In genomic region chr18:73842795-73843394, GRCh38 we compare ENCODE assay signal across 8 cellular contexts.
DNase-seq lines count a peak whose midpoint lies in the region; ATAC-seq, FAIRE-seq and TF ChIP-seq lines count a peak whose summit lies in the region.

No MANE protein-coding gene starts in this region.

- ATAC-seq in GM21526 (IDR thresholded peaks at IDR 0.05; ENCODE audit: low FRiP score, unreplicated experiment): peak; percentile 90

- H3K27ac Mint-ChIP-seq in brain: peak overlapping the region in 2 of 5 experiments; percentile 1 to 18

- peaks cover 20% of the 10 kb centered on the region for H3K4me1 Mint-ChIP-seq in brain

- peak; percentile 82 for TF ChIP-seq RAD21 in Ishikawa (IDR thresholded peaks at IDR 0.05; ENCODE audit: low read depth)

- peak; percentile 95 for TF ChIP-seq CTCF in GM10248 (IDR thresholded peaks at IDR 0.05; ENCODE audit: control extremely low read depth, extremely low read depth, low read depth, missing control alignments)
- peak; percentile 88 to 97 for TF ChIP-seq CTCF in brain (conservative IDR thresholded peaks at IDR 0.05)

- POLR2A ChIA-PET in GM10248 (lab: Yijun Ruan, JAX): no interaction called here

- H3K9me3 Mint-ChIP-seq in brain: peaks cover 0 to 4% (median 0%) of the 10 kb centered on the region in 5 experiments

- no peak for TF ChIP-seq EP300 in Ishikawa (IDR thresholded peaks at IDR 0.05; ENCODE audit: borderline replicate concordance)

- peak; percentile 65 for FAIRE-seq in islet of Langerhans (lab: Jason Lieb, UNC)

- peaks cover 4% of the 10 kb centered on the region for H3K27me3 Mint-ChIP-seq in brain

- H3K4me3 Mint-ChIP-seq in brain: peak overlapping the region; percentile 34 to 67 (median 48)

- peak; percentile 46 for DNase-seq in GM10248 (ENCODE audit: extremely low spot score)
- DNase-seq in SW480 (ENCODE audit: low spot score): peak; percentile 12
- peak; percentile 37 for DNase-seq in stimulated activated CD4-positive, alpha-beta T cell treated with anti-CD3 and anti-CD28 coated beads, Interleukin-4, amount 100 ng/mL, for 24 hours
- no peak for DNase-seq in NCI-H2171 treated with DMSO at 0.1 percent for 48 hours (lab: John Stamatoyannopoulos, UW)

- H3K36me3 Mint-ChIP-seq in brain: no peaks in the 10 kb centered on the region

- CTCF ChIA-PET in GM10248 (lab: Yijun Ruan, JAX): interaction anchor here (0.8 to 5.0 kb wide), 17 partner anchors 8 to 1190 kb away, joined by 3 to 35 read pairs (median 4); no protein-coding TSS in a partner anchor

TF ChIP-seq in Ishikawa, 13 proteins besides CTCF, POLR2A, EP300 and RAD21:
- TF ChIP-seq CEBPB (IDR thresholded peaks at IDR 0.05) (no peak), TCF12 (IDR thresholded peaks at IDR 0.05; ENCODE audit: low read depth) (no peak), EGR1 (IDR thresholded peaks at IDR 0.05) (no peak), CREB1 (IDR thresholded peaks at IDR 0.05; ENCODE audit: low read depth) (no peak), USF1 (IDR thresholded peaks at IDR 0.05) (no peak), TAF1 (IDR thresholded peaks at IDR 0.05; ENCODE audit: low read depth) (no peak), NFIC (IDR thresholded peaks at IDR 0.05) (no peak), YY1 (IDR thresholded peaks at IDR 0.05; ENCODE audit: low read depth) (peak; percentile 40; the same call in 1 of the 2 replicates), FOXM1 (IDR thresholded peaks at IDR 0.05; ENCODE audit: borderline replicate concordance, low read depth) (no peak), ZBTB7A (IDR thresholded peaks at IDR 0.05; ENCODE audit: low read depth) (no peak), TEAD4 (IDR thresholded peaks at IDR 0.05) (no peak)
- TF ChIP-seq, protein P1, sequence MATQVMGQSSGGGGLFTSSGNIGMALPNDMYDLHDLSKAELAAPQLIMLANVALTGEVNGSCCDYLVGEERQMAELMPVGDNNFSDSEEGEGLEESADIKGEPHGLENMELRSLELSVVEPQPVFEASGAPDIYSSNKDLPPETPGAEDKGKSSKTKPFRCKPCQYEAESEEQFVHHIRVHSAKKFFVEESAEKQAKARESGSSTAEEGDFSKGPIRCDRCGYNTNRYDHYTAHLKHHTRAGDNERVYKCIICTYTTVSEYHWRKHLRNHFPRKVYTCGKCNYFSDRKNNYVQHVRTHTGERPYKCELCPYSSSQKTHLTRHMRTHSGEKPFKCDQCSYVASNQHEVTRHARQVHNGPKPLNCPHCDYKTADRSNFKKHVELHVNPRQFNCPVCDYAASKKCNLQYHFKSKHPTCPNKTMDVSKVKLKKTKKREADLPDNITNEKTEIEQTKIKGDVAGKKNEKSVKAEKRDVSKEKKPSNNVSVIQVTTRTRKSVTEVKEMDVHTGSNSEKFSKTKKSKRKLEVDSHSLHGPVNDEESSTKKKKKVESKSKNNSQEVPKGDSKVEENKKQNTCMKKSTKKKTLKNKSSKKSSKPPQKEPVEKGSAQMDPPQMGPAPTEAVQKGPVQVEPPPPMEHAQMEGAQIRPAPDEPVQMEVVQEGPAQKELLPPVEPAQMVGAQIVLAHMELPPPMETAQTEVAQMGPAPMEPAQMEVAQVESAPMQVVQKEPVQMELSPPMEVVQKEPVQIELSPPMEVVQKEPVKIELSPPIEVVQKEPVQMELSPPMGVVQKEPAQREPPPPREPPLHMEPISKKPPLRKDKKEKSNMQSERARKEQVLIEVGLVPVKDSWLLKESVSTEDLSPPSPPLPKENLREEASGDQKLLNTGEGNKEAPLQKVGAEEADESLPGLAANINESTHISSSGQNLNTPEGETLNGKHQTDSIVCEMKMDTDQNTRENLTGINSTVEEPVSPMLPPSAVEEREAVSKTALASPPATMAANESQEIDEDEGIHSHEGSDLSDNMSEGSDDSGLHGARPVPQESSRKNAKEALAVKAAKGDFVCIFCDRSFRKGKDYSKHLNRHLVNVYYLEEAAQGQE (IDR thresholded peaks at IDR 0.05; ENCODE audit: low read depth): no peak
- TF ChIP-seq, protein P2, sequence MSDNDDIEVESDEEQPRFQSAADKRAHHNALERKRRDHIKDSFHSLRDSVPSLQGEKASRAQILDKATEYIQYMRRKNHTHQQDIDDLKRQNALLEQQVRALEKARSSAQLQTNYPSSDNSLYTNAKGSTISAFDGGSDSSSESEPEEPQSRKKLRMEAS (IDR thresholded peaks at IDR 0.05): peak; percentile 75; the same call in 1 of the 2 replicates
